Comparison of ENCODE assay signal across 30 cellular contexts in genomic region chr2:202592580-202592979, GRCh38.
"Had no signal": no experiment of that assay in that cellular context is flagged by ENCODE, and none has a peak within 500 bp of the region (broad histone marks: within the 10 kb centered on the region; RNA-seq: fewer than 3 reads in every experiment).

No MANE protein-coding gene starts in this region.

- H3K36me3 Mint-ChIP-seq: activated naive CD4-positive, alpha-beta T cell treated with anti-CD3 and anti-CD28 coated beads, Interleukin-2, amount 10 ng/mL, durations not matched to agents 7 days and 5 days had no signal

- H3K27ac Mint-ChIP-seq: activated CD4-positive, alpha-beta memory T cell treated with anti-CD3 and anti-CD28 coated beads, Interleukin-2, amount 10 ng/mL, durations not matched to agents 7 days and 5 days; activated CD4-positive, alpha-beta T cell treated with anti-CD3 and anti-CD28 coated beads, Interleukin-2, amount 10 ng/mL, durations not matched to agents 7 days and 5 days; activated naive CD4-positive, alpha-beta T cell treated with anti-CD3 and anti-CD28 coated beads, Interleukin-2, amount 10 ng/mL, durations not matched to agents 7 days and 5 days; activated T-cell treated with anti-CD3 and anti-CD28 coated beads, Interleukin-2, amount 50 U/mL, for 24 hours had no signal

- H3K27ac ChIP-seq: body of pancreas, cardiac muscle cell, coronary artery, heart right ventricle, left lung, lower lobe of right lung, pancreas, prostate gland, transverse colon had no signal

- H3K27me3 ChIP-seq: body of pancreas, cardiac muscle cell, heart right ventricle, left lung, pancreas, transverse colon had no signal

- H3K4me1 ChIP-seq: prostate gland had no signal

- ATAC-seq: body of pancreas, esophagus mucosa, left lung, lower lobe of right lung, pancreas, sciatic nerve, SK-N-SH treated with all-trans-retinoic acid at 6 μM for 48 hours had no signal

- DNase-seq: activated CD4-positive, alpha-beta memory T cell treated with anti-CD3 and anti-CD28 coated beads, Interleukin-2, amount 10 ng/mL, durations not matched to agents 7 days and 5 days; activated CD4-positive, alpha-beta T cell treated with anti-CD3 and anti-CD28 coated beads, Interleukin-2, amount 10 ng/mL, durations not matched to agents 7 days and 5 days; activated CD4-positive, CD25-positive, alpha-beta regulatory T cell treated with anti-CD3 and anti-CD28 coated beads, Interleukin-2, amount 50 U/mL, for 72 hours; activated CD8-positive, alpha-beta memory T cell treated with anti-CD3 and anti-CD28 coated beads, Interleukin-2, amount 50 U/mL, for 48 hours; activated gamma-delta T cell; activated naive CD4-positive, alpha-beta T cell treated with anti-CD3 and anti-CD28 coated beads, Interleukin-2, amount 10 ng/mL, durations not matched to agents 7 days and 5 days; activated T-cell treated with anti-CD3 and anti-CD28 coated beads, Interleukin-2, amount 50 U/mL, for 24 hours; amygdala; body of pancreas; cerebellar nuclear complex; foreskin melanocyte; lower lobe of right lung; mesendoderm; pancreas; retina; stimulated activated CD4-positive, alpha-beta T cell treated with anti-CD3 and anti-CD28 coated beads, Interleukin-1b, Interleukin-23, amount 100 ng/mL, for 48 hours; stimulated activated CD4-positive, alpha-beta T cell treated with anti-CD3 and anti-CD28 coated beads, Interleukin-4, amount 100 ng/mL, for 4 hours; stimulated activated CD8-positive, alpha-beta memory T cell treated with anti-CD3 and anti-CD28 coated beads, Interleukin-4, amount 100 ng/mL, for 48 hours; stimulated activated naive CD4-positive, alpha-beta T cell; T-helper 2 cell; transverse colon had no signal

- H3K9me3 ChIP-seq: body of pancreas, heart right ventricle, left lung, lower lobe of right lung, pancreas, prostate gland, transverse colon had no signal

- H3K4me3 Mint-ChIP-seq: activated CD4-positive, alpha-beta memory T cell treated with anti-CD3 and anti-CD28 coated beads, Interleukin-2, amount 10 ng/mL, durations not matched to agents 7 days and 5 days; activated CD4-positive, alpha-beta T cell treated with anti-CD3 and anti-CD28 coated beads, Interleukin-2, amount 10 ng/mL, durations not matched to agents 7 days and 5 days; activated naive CD4-positive, alpha-beta T cell treated with anti-CD3 and anti-CD28 coated beads, Interleukin-2, amount 10 ng/mL, durations not matched to agents 7 days and 5 days; activated T-cell treated with anti-CD3 and anti-CD28 coated beads, Interleukin-2, amount 50 U/mL, for 24 hours had no signal

- H3K4me3 ChIP-seq: body of pancreas, cardiac muscle cell, coronary artery, heart right ventricle, left lung, lower lobe of right lung, pancreas, prostate gland, smooth muscle cell, transverse colon had no signal

- H3K4me2 ChIP-seq: smooth muscle cell had no signal

- H3K9me3 Mint-ChIP-seq: activated CD4-positive, alpha-beta memory T cell treated with anti-CD3 and anti-CD28 coated beads, Interleukin-2, amount 10 ng/mL, durations not matched to agents 7 days and 5 days; activated CD4-positive, alpha-beta T cell treated with anti-CD3 and anti-CD28 coated beads, Interleukin-2, amount 10 ng/mL, durations not matched to agents 7 days and 5 days; activated naive CD4-positive, alpha-beta T cell treated with anti-CD3 and anti-CD28 coated beads, Interleukin-2, amount 10 ng/mL, durations not matched to agents 7 days and 5 days; activated T-cell treated with anti-CD3 and anti-CD28 coated beads, Interleukin-2, amount 50 U/mL, for 24 hours had no signal

- H3K36me3 ChIP-seq: cardiac muscle cell, heart right ventricle, left lung, lower lobe of right lung, pancreas, prostate gland, transverse colon had no signal

- H3K27me3 Mint-ChIP-seq: activated CD4-positive, alpha-beta memory T cell treated with anti-CD3 and anti-CD28 coated beads, Interleukin-2, amount 10 ng/mL, durations not matched to agents 7 days and 5 days; activated CD4-positive, alpha-beta T cell treated with anti-CD3 and anti-CD28 coated beads, Interleukin-2, amount 10 ng/mL, durations not matched to agents 7 days and 5 days; activated naive CD4-positive, alpha-beta T cell treated with anti-CD3 and anti-CD28 coated beads, Interleukin-2, amount 10 ng/mL, durations not matched to agents 7 days and 5 days had no signal
